In the genomic region with DNA sequence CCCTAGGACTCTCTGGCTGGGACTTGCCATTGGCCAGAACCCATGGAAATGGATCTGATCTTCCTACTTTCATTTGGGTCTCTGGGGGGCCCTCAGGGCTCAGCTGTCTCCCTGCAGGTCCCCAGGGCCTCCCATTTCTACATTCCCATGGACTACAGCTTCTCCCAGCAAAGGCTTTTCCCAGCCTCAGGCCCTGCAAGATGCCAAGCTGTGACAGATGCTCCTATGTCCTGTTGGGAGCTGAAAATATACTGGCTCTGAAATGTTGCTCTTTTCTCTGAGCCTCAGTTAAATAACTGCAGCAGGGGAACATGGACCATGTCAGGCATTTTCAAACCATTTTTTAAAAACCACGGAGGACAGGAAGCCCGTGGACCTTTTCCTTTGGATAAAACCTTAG, we compare ENCODE assay signal across 26 cellular contexts.
"Had no signal": no experiment of that assay in that cellular context is flagged by ENCODE, and none has a peak within 500 bp of the region (broad histone marks: within the 10 kb centered on the region; RNA-seq: fewer than 3 reads in every experiment).

No MANE protein-coding gene starts in this region.

- H3K36me3 Mint-ChIP-seq: natural killer cell; stimulated activated naive B cell treated with anti-CD40 and anti-IgM and Interleukin-4, amounts not matched to agents 10 μg/mL and 1 μg/mL and 100 μg/mL, for 72 hours had no signal

- H3K27ac Mint-ChIP-seq: natural killer cell; progenitor cell of endocrine pancreas; stimulated activated naive B cell treated with anti-CD40 and anti-IgM and Interleukin-4, amounts not matched to agents 10 μg/mL and 1 μg/mL and 100 μg/mL, for 72 hours; stimulated activated naive CD8-positive, alpha-beta T cell treated with anti-CD3 and anti-CD28 coated beads, Interleukin-15, Interleukin-2, amounts not matched to agents 100 ng/mL and 50 ng/mL, for 24 hours had no signal

- ATAC-seq: effector memory CD8-positive, alpha-beta T cell; heart right ventricle; left ventricle myocardium superior; lower lobe of right lung; natural killer cell; right lobe of liver; stimulated activated naive B cell treated with anti-CD40 and anti-IgM and Interleukin-4, amounts not matched to agents 10 μg/mL and 1 μg/mL and 100 μg/mL, for 72 hours had no signal

- H3K9me3 Mint-ChIP-seq: effector memory CD8-positive, alpha-beta T cell; natural killer cell; stimulated activated naive CD8-positive, alpha-beta T cell treated with anti-CD3 and anti-CD28 coated beads, Interleukin-15, Interleukin-2, amounts not matched to agents 100 ng/mL and 50 ng/mL, for 24 hours had no signal

- H3K79me2 ChIP-seq: parathyroid adenoma had no signal

- H3K9ac ChIP-seq: parathyroid adenoma had no signal

- H3K4me1 ChIP-seq: esophagus squamous epithelium, heart right ventricle, lower lobe of right lung, parathyroid adenoma, right lobe of liver, suprapubic skin, thyroid gland had no signal

- H3K4me1 Mint-ChIP-seq: natural killer cell; stimulated activated naive B cell treated with anti-CD40 and anti-IgM and Interleukin-4, amounts not matched to agents 10 μg/mL and 1 μg/mL and 100 μg/mL, for 72 hours had no signal

- H3K36me3 ChIP-seq: esophagus squamous epithelium, heart right ventricle, lower lobe of right lung, neutrophil, right lobe of liver, suprapubic skin, thyroid gland had no signal

- DNase-seq: dermis blood vessel endothelial cell; effector memory CD8-positive, alpha-beta T cell; erythroblast; esophagus squamous epithelium; foreskin melanocyte; glutamatergic neuron; heart right ventricle; hippocampal formation; islet precursor cell; kidney glomerular epithelial cell; left ventricle myocardium superior; lower lobe of right lung; natural killer cell; right lobe of liver; small intestine; stimulated activated CD4-positive, alpha-beta T cell treated with anti-CD3 and anti-CD28 coated beads, Interleukin-15, amount 100 ng/mL, for 24 hours; stimulated activated CD4-positive, alpha-beta T cell treated with anti-CD3 and anti-CD28 coated beads, Interleukin-2, amount 100 ng/mL, for 48 hours; stimulated activated naive B cell treated with anti-CD40 and anti-IgM and Interleukin-4, amounts not matched to agents 10 μg/mL and 1 μg/mL and 100 μg/mL, for 72 hours; thyroid gland; trophoblast cell had no signal

- H3K27me3 ChIP-seq: right lobe of liver, thyroid gland had no signal

- H3K9me3 ChIP-seq: esophagus squamous epithelium, heart right ventricle, lower lobe of right lung, neutrophil, right lobe of liver, suprapubic skin, thyroid gland had no signal

- H3K4me3 Mint-ChIP-seq: effector memory CD8-positive, alpha-beta T cell; natural killer cell; stimulated activated naive B cell treated with anti-CD40 and anti-IgM and Interleukin-4, amounts not matched to agents 10 μg/mL and 1 μg/mL and 100 μg/mL, for 72 hours; stimulated activated naive CD8-positive, alpha-beta T cell treated with anti-CD3 and anti-CD28 coated beads, Interleukin-15, Interleukin-2, amounts not matched to agents 100 ng/mL and 50 ng/mL, for 24 hours had no signal

- H3K27ac ChIP-seq: coronary artery, esophagus squamous epithelium, heart right ventricle, lower lobe of right lung, neutrophil, parathyroid adenoma, right lobe of liver, suprapubic skin, thyroid gland had no signal

- H3K4me3 ChIP-seq: coronary artery, esophagus squamous epithelium, heart right ventricle, lower lobe of right lung, right lobe of liver, suprapubic skin, thyroid gland had no signal
